ENCODE assay signal across 1 cellular context in genomic region chr11:86587559-86588193, GRCh38.
TF ChIP-seq lines count a peak whose summit lies in the region.

No MANE protein-coding gene starts in this region.

TF ChIP-seq in H1, 55 proteins besides CTCF, POLR2A, EP300 and RAD21 (continued from another document):
- TF ChIP-seq CHD7 (IDR thresholded peaks at IDR 0.05; ENCODE audit: insufficient replicate concordance, low read length): no peak
